12 cellular contexts compared by ENCODE assay signal in genomic region chr10:22723783-22724182, GRCh38. TPM values are rescaled to one million over a fixed set of nuclear protein-coding genes. Genes with fewer than 3 reads are reported as not detected.
A peak's percentile ranks its signal among the peaks of the same experiment; 100 is the strongest.
DNase-seq lines count a peak whose midpoint lies in the region; ATAC-seq and TF ChIP-seq lines count a peak whose summit lies in the region.
"Had no signal": no experiment of that assay in that cellular context is flagged by ENCODE, and none has a peak within 500 bp of the region (broad histone marks: within the 10 kb centered on the region; RNA-seq: fewer than 3 reads in every experiment).

No MANE protein-coding gene starts in this region.

- no peaks in the 10 kb centered on the region for H3K36me3 ChIP-seq in gastrocnemius medialis

- no peaks in the 10 kb centered on the region for H3K4me1 ChIP-seq in gastrocnemius medialis

- TF ChIP-seq CTCF in gastrocnemius medialis (IDR thresholded peaks at IDR 0.05 in 4 of 5, conservative IDR thresholded peaks at IDR 0.05 in 1 of 5), result no peak
- no peak for TF ChIP-seq CTCF in natural killer cell (IDR thresholded peaks at IDR 0.05)

- H3K9me3 Mint-ChIP-seq in naive B cell (no peaks in the 10 kb centered on the region), natural killer cell (no peaks in the 10 kb centered on the region)
- H3K9me3 Mint-ChIP-seq: H9, neural crest cell had no signal

- H3K27ac Mint-ChIP-seq in naive B cell (peak overlapping the region in 4 of 6 donors; percentile 15 to 96 (median 81)), natural killer cell (no peak overlapping the region)
- H3K27ac Mint-ChIP-seq: brain, H9, T-helper 17 cell had no signal

- H3K4me3 ChIP-seq in gastrocnemius medialis, result no peak overlapping the region

- no peak overlapping the region for H3K27ac ChIP-seq in gastrocnemius medialis

- no peak for TF ChIP-seq POLR2A in gastrocnemius medialis (IDR thresholded peaks at IDR 0.05)

- H3K4me1 Mint-ChIP-seq in naive B cell (peaks cover 40 to 63% (median 55%) of the 10 kb centered on the region in 3 donors), natural killer cell (peaks cover 12 to 17% of the 10 kb centered on the region in 2 donors)
- H3K4me1 Mint-ChIP-seq: brain, neural crest cell had no signal

- no peaks in the 10 kb centered on the region for H3K9me3 ChIP-seq in gastrocnemius medialis

- H3K4me3 Mint-ChIP-seq in naive B cell (peak overlapping the region; percentile 65 to 88 (median 81)), natural killer cell (no peak overlapping the region)
- H3K4me3 Mint-ChIP-seq: brain, H9, neural crest cell, T-helper 17 cell had no signal

- ATAC-seq in GM18873 (IDR thresholded peaks at IDR 0.05; ENCODE audit: low FRiP score, unreplicated experiment) (peak; percentile 41), GM21529 (IDR thresholded peaks at IDR 0.05; ENCODE audit: unreplicated experiment) (peak; percentile 54), HG03108 (IDR thresholded peaks at IDR 0.05; ENCODE audit: unreplicated experiment) (peak; percentile 40), naive B cell (ENCODE audit: low read depth in 2 of 2) (peak; percentile 41 to 46), gastrocnemius medialis (no peak), natural killer cell (no peak)

- no peak for DNase-seq in naive B cell
- DNase-seq in activated effector memory CD4-positive, alpha-beta T cell treated with Interleukin-2 at 50 U/mL for 16 hours, result no peak
- DNase-seq in gastrocnemius medialis, result no peak
- DNase-seq in natural killer cell, result no peak
- DNase-seq: DMS79, H9, T-helper 17 cell had no signal

- H3K27me3 ChIP-seq in gastrocnemius medialis, result no peaks in the 10 kb centered on the region

- H3K36me3 Mint-ChIP-seq in naive B cell (no peaks in the 10 kb centered on the region), natural killer cell (no peaks in the 10 kb centered on the region)
- H3K36me3 Mint-ChIP-seq: brain had no signal

- intact Hi-C loops in gastrocnemius medialis (cut with DNase I; ENCODE audit: low total_unique reads) (no loop called here), natural killer cell (cut with micrococcal nuclease) (no loop called here)

- in situ Hi-C loops in gastrocnemius medialis (cut with MboI; ENCODE audit: low sequenced_read_pairs in 4 of 4), result no loop called here

- peaks cover 0 to 7% (median 0%) of the 10 kb centered on the region in 3 donors for H3K27me3 Mint-ChIP-seq in naive B cell
- H3K27me3 Mint-ChIP-seq in natural killer cell (ENCODE audit: low read depth in 2 of 2), result peaks cover 0 to 2% of the 10 kb centered on the region in 2 donors
- H3K27me3 Mint-ChIP-seq: T-helper 17 cell had no signal

RNA-seq across cellular contexts. Expression of gene PIP4K2A, which starts 9.4 kb away (rescaled TPM):
- polyA plus RNA-seq in naive B cell (ENCODE audit: low read depth in 6 of 6), result 10 to 100 TPM; 16.8 to 45.7 (median 26.3) TPM
- total RNA-seq in gastrocnemius medialis (1 to 10 TPM; 3.9 to 7.5 (median 4.7) TPM), natural killer cell (100 to 1,000 TPM; 311 to 423 (median 405) TPM)

Comparison
In these comparisons a context has a peak if more than half of its experiments do, and no peak if none do; other contexts are left out.
1. ATAC-seq: peak in GM18873 (single experiment), GM21529 (single experiment), HG03108 (single experiment) and naive B cell (2 of 2); none in gastrocnemius medialis (0 of 2) and natural killer cell (0 of 3).
2. H3K27ac Mint-ChIP-seq: peak in naive B cell (4 of 6); none in natural killer cell (0 of 2).
3. RNA of gene PIP4K2A, which starts 9.4 kb away (total RNA-seq): 311 to 423 TPM in natural killer cell; 3.9 to 7.5 TPM in gastrocnemius medialis; every median in the first group is over 10 times any median in the second.